In the genomic region with DNA sequence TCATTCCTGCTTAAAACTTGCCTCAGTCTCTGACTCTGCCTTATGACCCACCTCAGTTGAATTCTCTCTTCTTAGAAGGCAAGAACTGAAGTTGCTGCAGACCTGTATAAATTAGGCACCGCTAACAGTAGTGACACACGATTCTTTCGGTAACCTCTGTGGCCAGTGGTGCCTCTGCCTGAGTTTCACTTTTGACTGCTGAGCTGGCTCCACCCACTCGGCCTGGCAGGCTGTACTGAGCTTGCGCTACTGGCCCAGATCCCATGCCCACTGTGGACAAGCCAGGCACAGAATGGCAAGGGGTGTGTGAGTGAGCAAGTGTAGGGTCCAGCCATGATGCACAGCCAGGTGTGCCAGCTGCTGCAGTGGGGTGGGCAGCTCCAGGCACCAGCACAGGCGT, we compare ENCODE assay signal across 20 cellular contexts. TPM values are rescaled to one million over a fixed set of nuclear protein-coding genes. Genes with fewer than 3 reads are reported as not detected.
DNase-seq lines count a peak whose midpoint lies in the region; ATAC-seq and TF ChIP-seq lines count a peak whose summit lies in the region.
"Had no signal": no experiment of that assay in that cellular context is flagged by ENCODE, and none has a peak within 500 bp of the region (broad histone marks: within the 10 kb centered on the region; RNA-seq: fewer than 3 reads in every experiment).

No MANE protein-coding gene starts in this region.

- H3K9me3 Mint-ChIP-seq in CD4-positive, alpha-beta T cell: no peaks in the 10 kb centered on the region
- H3K9me3 Mint-ChIP-seq in activated T-helper 17 cell treated with anti-CD3 and anti-CD28 coated beads, Interleukin-2, amount 50 U/mL, for 72 hours: no peaks in the 10 kb centered on the region

- no peaks in the 10 kb centered on the region for H3K79me2 ChIP-seq in HCT116 (ENCODE audit: insufficient read depth, low read length)

- H3K27me3 Mint-ChIP-seq in CD4-positive, alpha-beta T cell: no peaks in the 10 kb centered on the region
- no peaks in the 10 kb centered on the region for H3K27me3 Mint-ChIP-seq in activated T-helper 17 cell treated with anti-CD3 and anti-CD28 coated beads, Interleukin-2, amount 50 U/mL, for 72 hours

- no peak overlapping the region for H3K27ac ChIP-seq in CD4-positive, alpha-beta T cell (ENCODE audit: low read depth, low read length)
- no peak overlapping the region for H3K27ac ChIP-seq in HCT116 (ENCODE audit: low read depth, low read length)
- no peak overlapping the region for H3K27ac ChIP-seq in breast epithelium
- H3K27ac ChIP-seq: body of pancreas, foreskin keratinocyte, spleen, thoracic aorta had no signal

- H3K4me1 ChIP-seq in HCT116 (ENCODE audit: control insufficient read depth in 1 of 2, insufficient read depth in 2 of 2, low read length in 2 of 2) (no peaks in the 10 kb centered on the region), breast epithelium (no peaks in the 10 kb centered on the region)
- H3K4me1 ChIP-seq: body of pancreas, foreskin keratinocyte, spleen had no signal

- H3K9me2 ChIP-seq in HCT116 (ENCODE audit: insufficient read depth): no peaks in the 10 kb centered on the region

- H3K27ac Mint-ChIP-seq in CD4-positive, alpha-beta T cell: no peak overlapping the region
- H3K27ac Mint-ChIP-seq in activated T-helper 17 cell treated with anti-CD3 and anti-CD28 coated beads, Interleukin-2, amount 50 U/mL, for 72 hours: peak overlapping the region; percentile 22

- no peak overlapping the region for H3K9ac ChIP-seq in HCT116 (ENCODE audit: low read length)

- no peak overlapping the region for H2AFZ ChIP-seq in HCT116 (ENCODE audit: low read depth, low read length, poor library complexity, severe bottlenecking)

- H3K36me3 Mint-ChIP-seq in CD4-positive, alpha-beta T cell (ENCODE audit: low read depth): peaks cover 67% of the 10 kb centered on the region
- H3K36me3 Mint-ChIP-seq in activated T-helper 17 cell treated with anti-CD3 and anti-CD28 coated beads, Interleukin-2, amount 50 U/mL, for 72 hours (ENCODE audit: low read depth): peaks cover 6% of the 10 kb centered on the region

- H3K4me1 Mint-ChIP-seq in CD4-positive, alpha-beta T cell (ENCODE audit: low read depth): no peaks in the 10 kb centered on the region
- H3K4me1 Mint-ChIP-seq in activated T-helper 17 cell treated with anti-CD3 and anti-CD28 coated beads, Interleukin-2, amount 50 U/mL, for 72 hours: peaks cover 14% of the 10 kb centered on the region

- BruUV-seq in HCT116 (replicated peaks; lab: Mats Ljungman, UMichigan): no TSS peak

- peak overlapping the region; percentile 59 for H3K4me3 Mint-ChIP-seq in CD4-positive, alpha-beta T cell
- peak overlapping the region; percentile 64 for H3K4me3 Mint-ChIP-seq in activated T-helper 17 cell treated with anti-CD3 and anti-CD28 coated beads, Interleukin-2, amount 50 U/mL, for 72 hours

- H3K36me3 ChIP-seq in HCT116 (ENCODE audit: control insufficient read depth in 1 of 2, insufficient read depth in 2 of 2, low read length in 2 of 2) (no peaks in the 10 kb centered on the region), breast epithelium (no peaks in the 10 kb centered on the region)
- H3K36me3 ChIP-seq: thoracic aorta had no signal

- TF ChIP-seq RAD21 in HCT116 (IDR thresholded peaks at IDR 0.05; ENCODE audit: low read depth): no peak

- TF ChIP-seq POLR2A in HCT116 (IDR thresholded peaks at IDR 0.05; ENCODE audit: borderline replicate concordance, extremely low read depth, insufficient read depth, insufficient read length) (no peak), breast epithelium (IDR thresholded peaks at IDR 0.05) (no peak)

- RAD21 ChIA-PET in HCT116 (lab: Charles Lee; ENCODE audit: low non-redundant PET in 1 of 2, low total read pairs in 2 of 2, uncharacterized antibody in 2 of 2, unreplicated experiment in 2 of 2): no interaction called here

- H3K4me3 ChIP-seq in HCT116 (replicated peaks in 1 of 2; ENCODE audit: low read depth in 1 of 2, low read length in 2 of 2) (no peak overlapping the region), breast epithelium (no peak overlapping the region)
- H3K4me3 ChIP-seq: body of pancreas, spleen, thoracic aorta had no signal

- ATAC-seq in CD4-positive, alpha-beta T cell (ENCODE audit: poor library complexity): peak; percentile 44
- peak; percentile 38 for ATAC-seq in HCT116
- ATAC-seq in activated T-helper 17 cell treated with anti-CD3 and anti-CD28 coated beads, Interleukin-2, amount 50 U/mL, for 72 hours (replicated peaks): peak; percentile 98
- ATAC-seq in HG02885 (IDR thresholded peaks at IDR 0.05; ENCODE audit: poor library complexity, unreplicated experiment): no peak
- ATAC-seq: body of pancreas, foreskin keratinocyte had no signal

- no peaks in the 10 kb centered on the region for H3K9me3 ChIP-seq in CD4-positive, alpha-beta T cell (ENCODE audit: control insufficient read depth, low read length)
- H3K9me3 ChIP-seq in HCT116 (ENCODE audit: control insufficient read depth in 1 of 2, insufficient read depth in 1 of 2, low read depth in 1 of 2, low read length in 2 of 2): no peaks in the 10 kb centered on the region
- H3K9me3 ChIP-seq in breast epithelium: peaks cover 0 to 5% of the 10 kb centered on the region in 2 donors
- H3K9me3 ChIP-seq: body of pancreas, thoracic aorta had no signal

- H4K20me1 ChIP-seq in HCT116 (ENCODE audit: insufficient read depth): no peaks in the 10 kb centered on the region

- peak in 1 of 10 experiments; percentile 4 for DNase-seq in CD4-positive, alpha-beta T cell
- DNase-seq in HCT116 (ENCODE audit: low read depth, low spot score) (no peak), kidney tubule cell (ENCODE audit: low spot score) (peak; percentile 10), cerebellum (ENCODE audit: low spot score) (no peak), MV-4-11 (lab: John Stamatoyannopoulos, UW) (no peak), breast epithelium (ENCODE audit: low spot score in 2 of 2) (no peak)
- DNase-seq: activated CD4-positive, CD25-positive, alpha-beta regulatory T cell; activated gamma-delta T cell; body of pancreas; DMS79 treated with DMSO at 0.1 percent for 48 hours; effector CD4-positive, alpha-beta T cell; foreskin keratinocyte; midbrain; NCI-H1105 treated with DMSO at 0.1 percent for 48 hours; NCI-H226; spleen; SW 1271 had no signal

- H3K27me3 ChIP-seq in CD4-positive, alpha-beta T cell (ENCODE audit: control insufficient read depth, insufficient read depth, low read length): no peaks in the 10 kb centered on the region
- H3K27me3 ChIP-seq in HCT116 (ENCODE audit: insufficient read depth, low read length) (no peaks in the 10 kb centered on the region), breast epithelium (no peaks in the 10 kb centered on the region)
- H3K27me3 ChIP-seq: body of pancreas, foreskin keratinocyte, spleen had no signal

- intact Hi-C loops in CD4-positive, alpha-beta T cell (cut with DNase I, micrococcal nuclease): no loop called here
- intact Hi-C loops in HCT116 (cut with micrococcal nuclease) (no loop called here), breast epithelium (cut with DNase I; ENCODE audit: low total_unique reads) (no loop called here)

- CTCF ChIA-PET in CD4-positive, alpha-beta T cell (lab: Charles Lee): interaction anchor here (1.1 kb wide), 1 partner anchor 19 kb away, joined by 3 read pairs; no protein-coding TSS in a partner anchor
- CTCF ChIA-PET in HCT116 (lab: Charles Lee): no interaction called here

- POLR2A ChIA-PET in CD4-positive, alpha-beta T cell (lab: Charles Lee): interaction anchor here (1.9 kb wide), 1 partner anchor 18 kb away, joined by 9 read pairs; no protein-coding TSS in a partner anchor
- POLR2A ChIA-PET in HCT116 (lab: Charles Lee): no interaction called here

- no peak overlapping the region for H3K4me2 ChIP-seq in HCT116 (ENCODE audit: low read length)

- TF ChIP-seq CTCF in CD4-positive, alpha-beta T cell (IDR thresholded peaks at IDR 0.05): no peak
- TF ChIP-seq CTCF in HCT116 (IDR thresholded peaks at IDR 0.05 in 2 of 3, conservative IDR thresholded peaks at IDR 0.05 in 1 of 3; ENCODE audit: borderline replicate concordance in 1 of 3, insufficient read depth in 1 of 3, low read depth in 2 of 3, low read length in 2 of 3) (no peak), breast epithelium (IDR thresholded peaks at IDR 0.05) (no peak)

TF ChIP-seq in HCT116, 20 proteins besides CTCF, POLR2A, EP300 and RAD21 (continues in another document):
- TF ChIP-seq YY1 (IDR thresholded peaks at IDR 0.05; ENCODE audit: extremely low read depth, insufficient replicate concordance, low read depth, low read length) (no peak), TCF7L2 (IDR thresholded peaks at IDR 0.05; ENCODE audit: borderline replicate concordance, extremely low read depth, insufficient read depth, insufficient read length) (no peak), ELF1 (IDR thresholded peaks at IDR 0.05; ENCODE audit: borderline replicate concordance, low read depth) (no peak), ZNF274 (IDR thresholded peaks at IDR 0.05; ENCODE audit: low read depth, low read length) (no peak)
- TF ChIP-seq, protein P1, sequence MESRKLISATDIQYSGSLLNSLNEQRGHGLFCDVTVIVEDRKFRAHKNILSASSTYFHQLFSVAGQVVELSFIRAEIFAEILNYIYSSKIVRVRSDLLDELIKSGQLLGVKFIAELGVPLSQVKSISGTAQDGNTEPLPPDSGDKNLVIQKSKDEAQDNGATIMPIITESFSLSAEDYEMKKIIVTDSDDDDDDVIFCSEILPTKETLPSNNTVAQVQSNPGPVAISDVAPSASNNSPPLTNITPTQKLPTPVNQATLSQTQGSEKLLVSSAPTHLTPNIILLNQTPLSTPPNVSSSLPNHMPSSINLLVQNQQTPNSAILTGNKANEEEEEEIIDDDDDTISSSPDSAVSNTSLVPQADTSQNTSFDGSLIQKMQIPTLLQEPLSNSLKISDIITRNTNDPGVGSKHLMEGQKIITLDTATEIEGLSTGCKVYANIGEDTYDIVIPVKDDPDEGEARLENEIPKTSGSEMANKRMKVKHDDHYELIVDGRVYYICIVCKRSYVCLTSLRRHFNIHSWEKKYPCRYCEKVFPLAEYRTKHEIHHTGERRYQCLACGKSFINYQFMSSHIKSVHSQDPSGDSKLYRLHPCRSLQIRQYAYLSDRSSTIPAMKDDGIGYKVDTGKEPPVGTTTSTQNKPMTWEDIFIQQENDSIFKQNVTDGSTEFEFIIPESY (IDR thresholded peaks at IDR 0.05; ENCODE audit: extremely low read depth, insufficient replicate concordance, low read length): no peak
- TF ChIP-seq, protein P2, sequence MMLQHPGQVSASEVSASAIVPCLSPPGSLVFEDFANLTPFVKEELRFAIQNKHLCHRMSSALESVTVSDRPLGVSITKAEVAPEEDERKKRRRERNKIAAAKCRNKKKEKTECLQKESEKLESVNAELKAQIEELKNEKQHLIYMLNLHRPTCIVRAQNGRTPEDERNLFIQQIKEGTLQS (IDR thresholded peaks at IDR 0.05): no peak
- TF ChIP-seq, protein P3, sequence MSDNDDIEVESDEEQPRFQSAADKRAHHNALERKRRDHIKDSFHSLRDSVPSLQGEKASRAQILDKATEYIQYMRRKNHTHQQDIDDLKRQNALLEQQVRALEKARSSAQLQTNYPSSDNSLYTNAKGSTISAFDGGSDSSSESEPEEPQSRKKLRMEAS (IDR thresholded peaks at IDR 0.05): no peak

RNA-seq across cellular contexts. Expression of a gene that starts 19.1 kb away (rescaled TPM):
- 100 to 1,000 TPM; 112 to 120 TPM for total RNA-seq in CD4-positive, alpha-beta T cell
- total RNA-seq in HCT116 (2021; ENCODE audit: unreplicated experiment) (33.6 TPM), cerebellum (24.4 TPM), breast epithelium (10 to 100 TPM; 30.9 to 38.0 (median 31.2) TPM)
- 20.1 and 22.5 TPM in 2 replicates for polyA plus RNA-seq in HCT116 (2012)
- total RNA-seq in activated T-helper 17 cell treated with anti-CD3 and anti-CD28 coated beads, Interleukin-2, amount 50 U/mL, for 72 hours: 10 to 100 TPM; 36.3 to 36.8 TPM
